ENCODE assay signal across 16 cellular contexts in the genomic region with DNA sequence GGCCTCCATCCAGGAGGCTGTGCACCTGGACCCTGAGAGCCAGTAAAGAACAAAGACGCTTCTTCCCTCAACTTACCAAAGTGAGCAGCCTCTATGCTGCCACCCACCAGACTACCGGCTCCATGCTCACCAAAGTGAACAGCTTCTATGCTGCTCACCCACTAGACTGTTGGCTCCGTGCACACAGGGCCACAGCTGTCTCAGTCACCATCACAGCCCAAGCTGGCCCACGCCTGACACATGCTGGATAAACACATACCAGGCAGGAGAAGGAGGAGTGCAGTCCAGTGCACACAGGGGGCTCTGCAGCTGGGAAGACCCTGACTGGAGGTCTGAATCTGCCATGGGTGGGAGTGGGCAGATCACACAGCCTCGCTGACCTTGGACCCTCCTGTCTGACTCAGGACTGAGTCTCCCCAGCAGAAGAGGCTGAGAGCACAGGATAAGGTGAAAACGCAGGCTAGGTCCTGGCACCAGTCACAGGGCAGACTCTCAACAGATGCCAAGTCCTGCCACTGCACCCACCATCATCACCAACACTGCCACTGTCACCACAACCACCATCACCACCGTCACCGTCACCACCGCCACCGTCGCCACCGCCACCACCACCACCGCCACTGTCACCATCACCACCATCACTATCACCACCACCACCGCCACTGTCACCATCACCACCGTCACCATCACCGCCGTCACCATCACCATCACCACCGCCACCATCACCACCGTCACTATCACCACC.
A peak's percentile ranks its signal among the peaks of the same experiment; 100 is the strongest.
DNase-seq lines count a peak whose midpoint lies in the region; ATAC-seq, FAIRE-seq and TF ChIP-seq lines count a peak whose summit lies in the region.
"Had no signal": no experiment of that assay in that cellular context is flagged by ENCODE, and none has a peak within 500 bp of the region (broad histone marks: within the 10 kb centered on the region; RNA-seq: fewer than 3 reads in every experiment).

No MANE protein-coding gene starts in this region.

- H3K9me3 Mint-ChIP-seq in H9 (no peaks in the 10 kb centered on the region; a peak in 1 of 5 replicates), astrocyte (ENCODE audit: unreplicated experiment) (no peaks in the 10 kb centered on the region), natural killer cell (peaks cover 6 to 8% of the 10 kb centered on the region in 2 donors)
- H3K9me3 Mint-ChIP-seq: GM23338 had no signal

- no peak overlapping the region; the same call in 1 of the 2 replicates for H3K14ac ChIP-seq in H9 (ENCODE audit: insufficient read depth, low read length)

- H3K27me3 ChIP-seq in H9 (ENCODE audit: insufficient read depth, low read length) (no peaks in the 10 kb centered on the region), astrocyte (ENCODE audit: insufficient read depth, low read length) (no peaks in the 10 kb centered on the region)

- no peak overlapping the region for H3K4ac ChIP-seq in H9 (ENCODE audit: low read depth, low read length)

- TF ChIP-seq CTCF in H9 (conservative IDR thresholded peaks at IDR 0.05) (no peak), astrocyte (IDR thresholded peaks at IDR 0.05; ENCODE audit: insufficient read depth, low read depth, low read length) (no peak), natural killer cell (IDR thresholded peaks at IDR 0.05) (no peak)

- ATAC-seq in natural killer cell, result peak; percentile 4 to 45 (median 34)
- no peak for ATAC-seq in HG03039 (IDR thresholded peaks at IDR 0.05; ENCODE audit: unreplicated experiment)
- no peak for ATAC-seq in HG03280 (IDR thresholded peaks at IDR 0.05; ENCODE audit: unreplicated experiment)
- ATAC-seq: GM23338; stimulated activated naive CD8-positive, alpha-beta T cell treated with anti-CD3 and anti-CD28 coated beads, Interleukin-15, Interleukin-2, amounts not matched to agents 100 U/mL and 50 U/mL, for 24 hours had no signal

- H3T11ph ChIP-seq in H9 (ENCODE audit: low read length), result no peak overlapping the region

- H3K4me2 ChIP-seq in H9 (ENCODE audit: insufficient read depth, insufficient read length, low read length) (no peak overlapping the region), astrocyte (ENCODE audit: low read length) (no peak overlapping the region)
- H3K4me2 ChIP-seq: GM23338 had no signal

- H3K36me3 Mint-ChIP-seq in H9 (ENCODE audit: insufficient read depth in 1 of 3, low read depth in 3 of 3), result peaks cover 7 to 8% (median 8%) of the 10 kb centered on the region in 3 experiments; a peak in 5 of 7 replicates
- peaks cover 4% of the 10 kb centered on the region for H3K36me3 Mint-ChIP-seq in astrocyte (ENCODE audit: low read depth, unreplicated experiment)
- no peaks in the 10 kb centered on the region for H3K36me3 Mint-ChIP-seq in natural killer cell

- no peak overlapping the region for H2AK5ac ChIP-seq in H9 (ENCODE audit: insufficient read length, low read length)

- H3K27ac Mint-ChIP-seq in H9 (peak overlapping the region in 2 of 3 experiments; percentile 65 to 93; a peak in 4 of 7 replicates), astrocyte (ENCODE audit: unreplicated experiment) (peak overlapping the region; percentile 49), natural killer cell (peak overlapping the region; percentile 79 to 93)
- H3K27ac Mint-ChIP-seq: GM23338 had no signal

- H3K4me1 ChIP-seq in H9 (ENCODE audit: insufficient read depth, low read length) (no peaks in the 10 kb centered on the region), astrocyte (ENCODE audit: insufficient read depth, low read length) (peaks cover 24% of the 10 kb centered on the region)
- H3K4me1 ChIP-seq: prostate gland had no signal

- H3K18ac ChIP-seq in H9 (ENCODE audit: insufficient read length, low read depth, low read length), result no peak overlapping the region

- no peak for FAIRE-seq in astrocyte (lab: Jason Lieb, UNC)
- FAIRE-seq: endometrium had no signal

- no peak overlapping the region for H3K23ac ChIP-seq in H9 (ENCODE audit: insufficient read length, low read depth, low read length)

- intact Hi-C loops in natural killer cell (cut with micrococcal nuclease), result loop anchor here (1.0 to 5.0 kb wide), 3 partner anchors 53 to 162 kb away; no protein-coding TSS in a partner anchor

- H4K91ac ChIP-seq in H9 (ENCODE audit: insufficient read length, low read depth, low read length), result no peak overlapping the region

- DNase-seq in Ammon's horn (ENCODE audit: low spot score) (peak; percentile 65), H9 (no peak), astrocyte (ENCODE audit: low read depth) (no peak), natural killer cell (peak; percentile 41), RPMI8226 (no peak), NCI-H187 treated with DMSO at 0.1 percent for 48 hours (lab: John Stamatoyannopoulos, UW) (no peak)
- DNase-seq: activated CD4-positive, alpha-beta T cell treated with anti-CD3 and anti-CD28 coated beads, Interleukin-2, amount 50 U/mL, for 4 hours; Calu3; GF-D8; NCI-H1694; stimulated activated naive CD8-positive, alpha-beta T cell treated with anti-CD3 and anti-CD28 coated beads, Interleukin-15, Interleukin-2, amounts not matched to agents 100 U/mL and 50 U/mL, for 24 hours had no signal

- no CpG with 5 or more reads among the region's 19 CpGs for WGBS in H9 (ENCODE audit: extremely low coverage, insufficient read length, low lambda C conversion rate)

- no peaks in the 10 kb centered on the region for H3K36me3 ChIP-seq in astrocyte (ENCODE audit: insufficient read depth, low read length)
- H3K36me3 ChIP-seq: prostate gland had no signal

- no peak overlapping the region for H2BK5ac ChIP-seq in H9 (ENCODE audit: insufficient read length, low read length)

- H2AFZ ChIP-seq in H9 (ENCODE audit: low read length), result no peak overlapping the region
- H2AFZ ChIP-seq in astrocyte (ENCODE audit: low read depth, low read length), result no peak overlapping the region
- H2AFZ ChIP-seq: GM23338 had no signal

- no peak overlapping the region for H2BK120ac ChIP-seq in H9 (ENCODE audit: low read depth, low read length, poor library complexity, severe bottlenecking)

- peaks cover 2% of the 10 kb centered on the region for H4K20me1 ChIP-seq in H9 (ENCODE audit: control insufficient read depth, insufficient read depth, insufficient read length)
- H4K20me1 ChIP-seq in astrocyte (ENCODE audit: insufficient read depth, low read length), result peaks cover 27% of the 10 kb centered on the region

- no peak overlapping the region for H4K8ac ChIP-seq in H9 (replicated peaks; ENCODE audit: insufficient read length, low read depth, low read length)

- H3K4me3 Mint-ChIP-seq in H9 (peak overlapping the region in 1 of 2 experiments; percentile 11; a peak in 1 of 5 replicates), astrocyte (ENCODE audit: unreplicated experiment) (no peak overlapping the region), natural killer cell (peak overlapping the region; percentile 60)
- H3K4me3 Mint-ChIP-seq: GM23338 had no signal

- H3K4me3 ChIP-seq in astrocyte (ENCODE audit: insufficient read depth, low read depth, low read length), result no peak overlapping the region
- H3K4me3 ChIP-seq: GM23338, prostate gland had no signal

- H3K9me3 ChIP-seq in H9 (ENCODE audit: control insufficient read depth, low read depth, low read length), result no peaks in the 10 kb centered on the region
- no peaks in the 10 kb centered on the region for H3K9me3 ChIP-seq in astrocyte (ENCODE audit: insufficient read depth, low read depth, low read length)
- H3K9me3 ChIP-seq: prostate gland had no signal

- no peak overlapping the region for H2BK12ac ChIP-seq in H9 (ENCODE audit: insufficient read length, low read depth, low read length)

- H3K27me3 Mint-ChIP-seq in H9 (ENCODE audit: low read depth), result no peaks in the 10 kb centered on the region; the same call in 1 of the 2 replicates
- no peaks in the 10 kb centered on the region for H3K27me3 Mint-ChIP-seq in astrocyte (ENCODE audit: low read depth, unreplicated experiment)
- H3K27me3 Mint-ChIP-seq in natural killer cell (ENCODE audit: low read depth in 2 of 2), result peaks cover 13 to 16% of the 10 kb centered on the region in 2 donors

- H3K9ac ChIP-seq in H9 (ENCODE audit: extremely low read depth, insufficient read length, low read length) (no peak overlapping the region), astrocyte (ENCODE audit: low read length) (no peak overlapping the region)

- H3K79me1 ChIP-seq in H9 (ENCODE audit: insufficient read depth, low read depth, low read length, poor library complexity, severe bottlenecking), result no peaks in the 10 kb centered on the region

- H3K23me2 ChIP-seq in H9 (ENCODE audit: insufficient read length, low read depth, low read length, poor library complexity, severe bottlenecking), result no peaks in the 10 kb centered on the region

- no peak overlapping the region for H3K56ac ChIP-seq in H9 (ENCODE audit: insufficient read length, low read depth, low read length)

- H3K27ac ChIP-seq in H9 (ENCODE audit: insufficient read length, low read depth, low read length), result no peak overlapping the region
- H3K27ac ChIP-seq in astrocyte (ENCODE audit: low read depth, low read length), result no peak overlapping the region
- H3K27ac ChIP-seq: prostate gland had no signal

- H4K5ac ChIP-seq in H9 (ENCODE audit: insufficient read length, low read depth, low read length), result no peak overlapping the region

- H2BK20ac ChIP-seq in H9 (ENCODE audit: low read depth, low read length, poor library complexity, severe bottlenecking), result no peak overlapping the region

- H3K4me1 Mint-ChIP-seq in H9, result peaks cover 20 to 30% of the 10 kb centered on the region in 2 experiments
- H3K4me1 Mint-ChIP-seq in astrocyte (ENCODE audit: low read depth, unreplicated experiment), result peaks cover 18% of the 10 kb centered on the region
- peaks cover 64 to 72% of the 10 kb centered on the region in 2 donors for H3K4me1 Mint-ChIP-seq in natural killer cell

- H3K79me2 ChIP-seq in H9 (ENCODE audit: insufficient read depth, low read length), result no peaks in the 10 kb centered on the region; the same call in 1 of the 2 replicates
- peaks cover 11% of the 10 kb centered on the region for H3K79me2 ChIP-seq in astrocyte (ENCODE audit: insufficient read depth, low read length)

- H2BK15ac ChIP-seq in H9 (ENCODE audit: low read depth, low read length), result no peak overlapping the region

Comparison
In these comparisons a context has a peak if more than half of its experiments do, and no peak if none do; other contexts are left out.
1. DNase-seq: peak in Ammon's horn (single experiment) and natural killer cell (single experiment); none in H9 (single experiment), astrocyte (single experiment), RPMI8226 (single experiment) and NCI-H187 treated with DMSO at 0.1 percent for 48 hours (single experiment).
2. ATAC-seq: peak in natural killer cell (3 of 3); none in HG03039 (single experiment) and HG03280 (single experiment).
3. Peak in every context shown above with its lines, with median percentiles within 50 percentile points of each other: H3K27ac Mint-ChIP-seq.